ENCODE assay signal across 20 cellular contexts in genomic region chr1:33259879-33260278, GRCh38. TPM values are rescaled to one million over a fixed set of nuclear protein-coding genes. Genes with fewer than 3 reads are reported as not detected.
DNase-seq lines count a peak whose midpoint lies in the region; ATAC-seq, FAIRE-seq and TF ChIP-seq lines count a peak whose summit lies in the region.
"Had no signal": no experiment of that assay in that cellular context is flagged by ENCODE, and none has a peak within 500 bp of the region (broad histone marks: within the 10 kb centered on the region; RNA-seq: fewer than 3 reads in every experiment).

No MANE protein-coding gene starts in this region.

- H3K27me3 Mint-ChIP-seq in activated B cell treated with CpG ODN at 0.5 μM for 24 hours (no peaks in the 10 kb centered on the region), mesothelial cell of epicardium (ENCODE audit: low read depth) (no peaks in the 10 kb centered on the region), type B pancreatic cell (peaks cover 3% of the 10 kb centered on the region)
- H3K27me3 Mint-ChIP-seq: activated naive CD8-positive, alpha-beta T cell; central memory CD8-positive, alpha-beta T cell had no signal

- TF ChIP-seq EP300 in HepG2 (IDR thresholded peaks at IDR 0.05; ENCODE audit: low read depth in 2 of 2, low read length in 2 of 2) = no peak
- no peak for TF ChIP-seq EP300 in HepG2 (CRISPR knock-in tag; IDR thresholded peaks at IDR 0.05; ENCODE audit: borderline replicate concordance)

- H3K4me1 ChIP-seq in HepG2 (ENCODE audit: insufficient read depth, low read length) (peaks cover 67% of the 10 kb centered on the region), right lobe of liver (peaks cover 0 to 19% (median 8%) of the 10 kb centered on the region in 4 donors)

- peaks cover 10% of the 10 kb centered on the region for H3K36me3 Mint-ChIP-seq in activated B cell treated with CpG ODN at 0.5 μM for 24 hours (ENCODE audit: low read depth)
- peaks cover 13% of the 10 kb centered on the region for H3K36me3 Mint-ChIP-seq in mesothelial cell of epicardium
- H3K36me3 Mint-ChIP-seq in type B pancreatic cell = peaks cover 20% of the 10 kb centered on the region

- H3K9me3 Mint-ChIP-seq in activated B cell treated with CpG ODN at 0.5 μM for 24 hours (no peaks in the 10 kb centered on the region), mesothelial cell of epicardium (no peaks in the 10 kb centered on the region), type B pancreatic cell (no peaks in the 10 kb centered on the region)
- H3K9me3 Mint-ChIP-seq: central memory CD8-positive, alpha-beta T cell had no signal

- DNase-seq in HepG2 (ENCODE audit: low spot score) (no peak), right lobe of liver (no peak), activated B cell treated with CpG ODN at 0.5 μM for 24 hours (no peak), mesothelial cell of epicardium (ENCODE audit: low spot score in 2 of 2, unreplicated experiment in 2 of 2) (no peak), type B pancreatic cell (ENCODE audit: extremely low spot score, unreplicated experiment) (no peak), medulla oblongata (ENCODE audit: extremely low spot score) (no peak)
- DNase-seq: mesenchymal stem cell; NCI-H1436 treated with DMSO at 0.1 percent for 48 hours; NCI-H748 treated with DMSO at 0.1 percent for 48 hours; SJCRH30; stimulated activated CD8-positive, alpha-beta memory T cell treated with anti-CD3 and anti-CD28 coated beads, Interleukin-4, amount 100 ng/mL, for 48 hours; upper lobe of right lung had no signal

- no peak overlapping the region for H2AFZ ChIP-seq in HepG2 (ENCODE audit: low read length)

- H3K4me3 Mint-ChIP-seq in activated B cell treated with CpG ODN at 0.5 μM for 24 hours (no peak overlapping the region), mesothelial cell of epicardium (no peak overlapping the region), type B pancreatic cell (peak overlapping the region; percentile 67)
- H3K4me3 Mint-ChIP-seq: central memory CD8-positive, alpha-beta T cell had no signal

- H3K36me3 ChIP-seq in HepG2 (replicated peaks in 1 of 2; ENCODE audit: control insufficient read depth in 1 of 2, insufficient read depth in 2 of 2, low read length in 2 of 2) (peaks cover 2 to 6% of the 10 kb centered on the region in 2 experiments; a peak in 2 of 5 replicates), right lobe of liver (no peaks in the 10 kb centered on the region)

- ATAC-seq in HepG2 (no peak), right lobe of liver (no peak), activated B cell treated with CpG ODN at 0.5 μM for 24 hours (ENCODE audit: low read depth) (no peak), GM21786 (IDR thresholded peaks at IDR 0.05; ENCODE audit: unreplicated experiment) (no peak), HG03108 (IDR thresholded peaks at IDR 0.05; ENCODE audit: unreplicated experiment) (no peak)
- ATAC-seq: activated CD4-positive, CD25-positive, alpha-beta regulatory T cell treated with anti-CD3 and anti-CD28 coated beads, Interleukin-2, amount 50 U/mL, for 24 hours; upper lobe of right lung had no signal

- no peak for TF ChIP-seq RAD21 in HepG2 (CRISPR knock-in tag; IDR thresholded peaks at IDR 0.05)

- H4K20me1 ChIP-seq in HepG2 (ENCODE audit: insufficient read depth, low read length) = peaks cover 13% of the 10 kb centered on the region

- POLR2A ChIA-PET in HepG2 (lab: Yijun Ruan, JAX) (interaction anchor here (1.0 to 1.8 kb wide), 4 partner anchors 12 to 88 kb away, joined by 3 to 10 read pairs (median 4); no protein-coding TSS in a partner anchor), activated B cell treated with CpG ODN at 0.5 μM for 24 hours (lab: Charles Lee) (no interaction called here)

- TF ChIP-seq CTCF in HepG2 (CRISPR knock-in tag; IDR thresholded peaks at IDR 0.05) (no peak), right lobe of liver (IDR thresholded peaks at IDR 0.05) (no peak), activated B cell treated with CpG ODN at 0.5 μM for 24 hours (IDR thresholded peaks at IDR 0.05) (no peak), mesothelial cell of epicardium (IDR thresholded peaks at IDR 0.05; ENCODE audit: unreplicated experiment) (no peak), type B pancreatic cell (conservative IDR thresholded peaks at IDR 0.05) (no peak)

- WGBS in HepG2 (ENCODE audit: low lambda C conversion rate) = 100% methylated on average over 3 of the region's 3 CpGs
- 100% methylated on average over 1 of the region's 3 CpGs for WGBS in right lobe of liver (ENCODE audit: insufficient coverage, low coverage, low lambda C conversion rate, missing lambda C conversion rate)

- H3K27ac ChIP-seq in HepG2 (ENCODE audit: extremely low read length, insufficient read depth, low read length) (peak overlapping the region; percentile 97), right lobe of liver (no peak overlapping the region)
- H3K27ac ChIP-seq: KMS-11, SJCRH30, upper lobe of right lung had no signal

- peaks cover 54% of the 10 kb centered on the region for H3K79me2 ChIP-seq in HepG2 (ENCODE audit: insufficient read depth, low read length)

- intact Hi-C loops in HepG2 (cut with micrococcal nuclease; ENCODE audit: unreplicated experiment) (loop anchor here (5.0 to 10.0 kb wide), 2 partner anchors 43 to 135 kb away; no protein-coding TSS in a partner anchor), right lobe of liver (cut with DNase I) (no loop called here), activated B cell treated with CpG ODN at 0.5 μM for 24 hours (cut with micrococcal nuclease) (loop anchor here (5.0 kb wide), 3 partner anchors 37 to 443 kb away; partner anchors contain the start of genes S100PBP and YARS1)

- CTCF ChIA-PET in HepG2 (lab: Yijun Ruan, JAX; ENCODE audit: low intra/inter-chr PET ratio, low total read pairs) = no interaction called here
- CTCF ChIA-PET in activated B cell treated with CpG ODN at 0.5 μM for 24 hours (lab: Charles Lee) = interaction anchor here (0.6 kb wide), 1 partner anchor 36 kb away, joined by 3 read pairs; no protein-coding TSS in a partner anchor

- H3K4me3 ChIP-seq in HepG2 (replicated peaks in 1 of 3; ENCODE audit: insufficient read depth in 1 of 3, low read depth in 2 of 3, low read length in 3 of 3) = no peak overlapping the region; a peak in 1 of 6 replicates
- no peak overlapping the region for H3K4me3 ChIP-seq in right lobe of liver
- H3K4me3 ChIP-seq: SJCRH30, upper lobe of right lung had no signal

- FAIRE-seq in HepG2 (lab: Jason Lieb, UNC) = no peak
- FAIRE-seq: RCC 7860, TTC549 had no signal

- no peak overlapping the region; the same call in 1 of the 2 replicates for H3K9ac ChIP-seq in HepG2 (ENCODE audit: insufficient read depth, low read depth, low read length)
- H3K9ac ChIP-seq: KMS-11 had no signal

- TF ChIP-seq POLR2A in HepG2 (IDR thresholded peaks at IDR 0.05; ENCODE audit: insufficient read depth in 1 of 2, low read depth in 2 of 2, low read length in 2 of 2) (no peak), right lobe of liver (IDR thresholded peaks at IDR 0.05) (no peak)

- H3K4me2 ChIP-seq in HepG2 (ENCODE audit: low read depth, low read length) = peak overlapping the region; percentile 95
- H3K4me2 ChIP-seq: KMS-11 had no signal

- no TSS peak for BruUV-seq in HepG2 (replicated peaks; lab: Mats Ljungman, UMichigan)

- H3K27me3 ChIP-seq in HepG2 (ENCODE audit: control insufficient read depth in 1 of 2, insufficient read depth in 2 of 2, low read length in 2 of 2) = no peaks in the 10 kb centered on the region; a peak in 1 of 5 replicates
- no peaks in the 10 kb centered on the region for H3K27me3 ChIP-seq in right lobe of liver
- H3K27me3 ChIP-seq: SJCRH30, upper lobe of right lung had no signal

- in situ Hi-C loops in HepG2 (cut with HindIII; ENCODE audit: extremely low pct_ligation_motif_present, low pct_unique_long_range_greater_than_20kb) = no loop called here

- H3K4me1 Mint-ChIP-seq in activated B cell treated with CpG ODN at 0.5 μM for 24 hours = peaks cover 34% of the 10 kb centered on the region
- peaks cover 50% of the 10 kb centered on the region for H3K4me1 Mint-ChIP-seq in mesothelial cell of epicardium
- H3K4me1 Mint-ChIP-seq in type B pancreatic cell (ENCODE audit: unreplicated experiment) = peaks cover 53% of the 10 kb centered on the region

- peak overlapping the region; percentile 5 for H3K27ac Mint-ChIP-seq in activated B cell treated with CpG ODN at 0.5 μM for 24 hours
- H3K27ac Mint-ChIP-seq in mesothelial cell of epicardium = peak overlapping the region; percentile 68
- H3K27ac Mint-ChIP-seq in type B pancreatic cell = peak overlapping the region; percentile 77

- H3K9me3 ChIP-seq in HepG2 (ENCODE audit: low read length) (no peaks in the 10 kb centered on the region), right lobe of liver (no peaks in the 10 kb centered on the region)
- H3K9me3 ChIP-seq: SJCRH30, upper lobe of right lung had no signal

TF ChIP-seq in HepG2, 621 proteins besides CTCF, POLR2A, EP300 and RAD21 (continues in another document):
- no peak for TF ChIP-seq TBL1XR1 (IDR thresholded peaks at IDR 0.05; ENCODE audit: borderline replicate concordance, low read length, partially characterized antibody)

RNA-seq across cellular contexts. Expression of gene ZNF362, which starts 3.6 kb away (rescaled TPM):
- total RNA-seq in HepG2 (2016; rRNA removed; fragmentation: Illumina TruSeq; extraction: Trizol) = 8.3 TPM in 2 replicates
- 6.7 and 7.0 TPM in 2 replicates for total RNA-seq in HepG2 (2016; cell fraction: cytosol; rRNA removed; fragmentation: Illumina TruSeq; extraction: Trizol; ENCODE audit: low read depth)
- total RNA-seq in HepG2 (2016; cell fraction: insoluble cytoplasmic fraction; rRNA removed; fragmentation: Illumina TruSeq; extraction: Trizol) = 7.8 and 9.0 TPM in 2 replicates
- 16.5 and 17.3 TPM in 2 replicates for total RNA-seq in HepG2 (2016; cell fraction: membrane; rRNA removed; fragmentation: Illumina TruSeq; extraction: Trizol)
- total RNA-seq in HepG2 (2016; cell fraction: nucleus; rRNA removed; fragmentation: Illumina TruSeq; extraction: Trizol) = 6.2 and 7.0 TPM in 2 replicates
- 14.2 and 16.6 TPM in 2 replicates for polyA plus RNA-seq in HepG2 (2011; rRNA removed)
- 5.7 and 9.0 TPM in 2 replicates for polyA plus RNA-seq in HepG2 (2011; cell fraction: cytosol; rRNA removed)
- polyA plus RNA-seq in HepG2 (2011; cell fraction: nucleus; rRNA removed) = 18.1 and 28.2 TPM in 2 replicates
- 14.1 and 14.8 TPM in 2 replicates for polyA plus RNA-seq in HepG2 (2012)
- polyA plus RNA-seq in HepG2 (2016; cell fraction: cytosol; fragmentation: Illumina TruSeq; extraction: Trizol; ENCODE audit: low read depth) = 9.7 and 10.9 TPM in 2 replicates
- 16.7 and 21.5 TPM in 2 replicates for polyA plus RNA-seq in HepG2 (2016; cell fraction: insoluble cytoplasmic fraction; fragmentation: Illumina TruSeq; extraction: Trizol; ENCODE audit: low read depth)
- 25.7 and 28.3 TPM in 2 replicates for polyA plus RNA-seq in HepG2 (2016; cell fraction: membrane; fragmentation: Illumina TruSeq; extraction: Trizol; ENCODE audit: low read depth)
- 26.0 and 26.9 TPM in 2 replicates for polyA plus RNA-seq in HepG2 (2016; cell fraction: nucleus; fragmentation: Illumina TruSeq; extraction: Trizol; ENCODE audit: insufficient read depth, low read depth)
- 11.9 and 29.1 TPM in 2 replicates for polyA minus RNA-seq in HepG2 (2011; rRNA and poly(A)+ RNA removed; ENCODE audit: low replicate concordance)
- 9.2 and 12.5 TPM in 2 replicates for polyA minus RNA-seq in HepG2 (2011; cell fraction: cytosol; rRNA and poly(A)+ RNA removed)
- 6.3 and 7.6 TPM in 2 replicates for polyA minus RNA-seq in HepG2 (2011; cell fraction: nucleus; rRNA and poly(A)+ RNA removed)
- total RNA-seq in right lobe of liver = 1 to 10 TPM; 3.4 to 8.4 (median 7.0) TPM
- total RNA-seq in activated B cell treated with CpG ODN at 0.5 μM for 24 hours = 14.1 and 17.7 TPM in 2 replicates
- total RNA-seq in mesothelial cell of epicardium = 112 to 114 TPM (median 113 TPM) in 3 replicates
- 49.0 and 66.5 TPM in 2 replicates for total RNA-seq in type B pancreatic cell (ENCODE audit: low replicate concordance)

Comparison
In these comparisons a context has a peak if more than half of its experiments do, and no peak if none do; other contexts are left out.
1. intact Hi-C loops: an anchor here in HepG2 (5.0 to 10.0 kb wide) and activated B cell treated with CpG ODN at 0.5 μM for 24 hours (5.0 kb wide); none called in right lobe of liver.
2. H3K27ac Mint-ChIP-seq: peak in every context shown above with its lines; median percentile 77 in type B pancreatic cell; 68 in mesothelial cell of epicardium; 5 in activated B cell treated with CpG ODN at 0.5 μM for 24 hours.